8 cellular contexts compared by ENCODE assay signal in the genomic region with DNA sequence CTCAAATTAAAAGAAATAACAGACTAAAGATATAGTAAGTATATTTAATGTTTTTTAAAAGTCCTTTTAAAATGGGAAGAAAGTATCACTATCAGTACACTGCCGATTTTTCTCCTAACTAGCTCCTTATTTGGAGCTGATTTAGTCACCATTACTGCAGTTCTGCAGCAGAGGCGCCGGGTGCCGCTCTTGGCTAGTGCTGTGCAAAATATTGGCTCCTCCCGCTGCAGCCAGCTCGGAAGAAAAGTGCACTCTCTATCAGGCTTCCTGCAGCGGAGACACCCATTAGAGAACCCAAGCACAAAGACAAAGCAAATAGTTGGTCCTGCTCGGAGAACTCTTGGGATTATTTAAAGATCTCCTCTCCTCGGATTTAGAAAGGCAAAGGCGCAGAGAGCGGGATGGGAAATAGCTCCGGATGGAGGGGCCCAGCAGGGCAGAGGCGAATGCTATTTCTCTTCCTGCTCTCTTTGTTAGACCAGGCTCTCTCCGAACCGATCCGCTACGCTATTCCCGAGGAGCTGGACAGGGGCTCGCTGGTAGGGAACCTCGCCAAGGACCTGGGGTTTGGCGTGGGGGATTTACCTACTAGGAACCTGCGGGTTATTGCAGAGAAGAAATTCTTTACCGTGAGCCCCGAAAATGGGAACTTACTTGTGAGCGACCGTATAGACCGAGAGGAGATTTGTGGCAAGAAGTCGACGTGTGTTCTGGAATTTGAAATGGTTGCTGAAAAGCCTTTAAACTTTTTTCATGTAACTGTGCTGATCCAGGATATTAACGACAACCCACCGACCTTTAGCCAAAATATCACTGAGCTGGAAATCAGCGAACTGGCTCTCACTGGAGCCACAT.
DNase-seq lines count a peak whose midpoint lies in the region; ATAC-seq and TF ChIP-seq lines count a peak whose summit lies in the region.

A gene (plus strand): TSS at position 249 of the 855 bp plus-strand sequence. CDS start 153 bp downstream, at position 402.

- H3K4me3 ChIP-seq in GM06990 (replicated peaks; ENCODE audit: low read depth, low read length): peak within 1 kb of the TSS; percentile 64
- H3K4me3 ChIP-seq in muscle layer of colon (ENCODE audit: low read depth in 1 of 2, low read length in 2 of 2): peak within 1 kb of the TSS; percentile 32 to 50

- no peaks in the 10 kb centered on the region for H3K27me3 ChIP-seq in GM06990 (replicated peaks; ENCODE audit: control insufficient read depth, insufficient read depth, low read length)
- H3K27me3 ChIP-seq in muscle layer of colon (ENCODE audit: control insufficient read depth in 1 of 2, insufficient read depth in 2 of 2, low read length in 2 of 2): no peaks in the 10 kb centered on the region

- H3K9ac ChIP-seq in muscle layer of colon (ENCODE audit: low read length): no peak within 1 kb of the TSS

- H3K27ac ChIP-seq in muscle layer of colon (ENCODE audit: low read depth, low read length): no peak within 1 kb of the TSS

- DNase-seq in GM06990 (ENCODE audit: extremely low read depth, insufficient read length) (peak; percentile 37), NOMO-1 (lab: John Stamatoyannopoulos, UW; ENCODE audit: unreplicated experiment in 2 of 2) (peak; percentile 48 to 59), putamen (ENCODE audit: low spot score) (no peak), NCI-H1930 (lab: John Stamatoyannopoulos, UW) (no peak)
- DNase-seq in central memory CD4-positive, alpha-beta T cell: peak; percentile 27

- TF ChIP-seq CTCF in GM06990 (IDR thresholded peaks at IDR 0.05; ENCODE audit: insufficient read depth, low read length, poor library complexity, severe bottlenecking): peak; percentile 78

- peaks cover 70% of the 10 kb centered on the region for H3K9me3 ChIP-seq in muscle layer of colon (ENCODE audit: low read length)

- H3K36me3 ChIP-seq in GM06990 (ENCODE audit: control insufficient read depth, insufficient read depth, low read length) (no peaks in the 10 kb centered on the region), muscle layer of colon (ENCODE audit: insufficient read depth, low read length) (peaks cover 4% of the 10 kb centered on the region)

- peak; percentile 69 for ATAC-seq in GM21737 (IDR thresholded peaks at IDR 0.05; ENCODE audit: unreplicated experiment)
- ATAC-seq in GM18520 (IDR thresholded peaks at IDR 0.05; ENCODE audit: unreplicated experiment): no peak

- no peaks in the 10 kb centered on the region for H3K4me1 ChIP-seq in muscle layer of colon (ENCODE audit: insufficient read depth, low read length)

Comparison
In these comparisons a context has a peak if more than half of its experiments do, and no peak if none do; other contexts are left out.
1. DNase-seq: peak in GM06990 (single experiment), NOMO-1 (2 of 2) and central memory CD4-positive, alpha-beta T cell (single experiment); none in putamen (single experiment) and NCI-H1930 (0 of 2).